Comparison of ENCODE assay signal across 1 cellular context in the genomic region with DNA sequence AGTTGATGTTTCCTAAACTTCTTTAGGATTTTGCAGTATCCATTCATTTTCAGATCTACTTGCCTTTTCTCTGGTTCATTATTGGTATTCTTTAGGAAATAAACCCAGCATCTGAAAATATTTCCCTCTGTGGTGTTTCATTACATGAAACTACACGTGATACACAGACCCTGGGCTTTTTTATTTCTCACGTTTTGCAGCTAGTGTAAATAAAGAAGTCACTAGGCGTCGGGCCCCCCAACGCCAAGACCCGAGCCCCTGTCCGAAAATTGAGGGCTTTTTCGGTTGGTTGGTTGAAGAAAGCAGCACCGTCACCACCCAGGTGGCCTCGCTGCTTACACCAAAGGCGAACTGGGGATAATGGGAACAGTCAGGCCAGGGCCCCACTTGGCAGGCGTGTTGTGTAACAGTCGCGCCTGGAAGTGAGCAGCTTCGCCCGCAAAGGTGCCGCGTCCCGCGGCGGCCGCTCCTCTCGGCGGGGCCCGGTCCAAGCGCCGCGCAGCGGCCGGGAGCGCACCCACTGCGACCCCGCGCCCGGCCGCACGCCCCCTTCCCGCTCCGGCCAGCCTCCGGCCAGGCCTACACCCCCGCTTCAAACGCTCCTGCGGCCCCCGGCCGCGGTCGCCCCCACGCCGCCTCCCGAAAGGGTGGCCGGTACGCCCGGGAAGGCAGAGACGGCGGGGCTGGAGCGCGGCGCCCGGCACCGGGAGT.
TF ChIP-seq lines count a peak whose summit lies in the region.

No MANE protein-coding gene starts in this region.

TF ChIP-seq in HCT116, 20 proteins besides CTCF, POLR2A, EP300 and RAD21 (continued from another document):
- TF ChIP-seq REST (IDR thresholded peaks at IDR 0.05; ENCODE audit: low read depth): no peak
- no peak for TF ChIP-seq YY1 (IDR thresholded peaks at IDR 0.05; ENCODE audit: extremely low read depth, insufficient replicate concordance, low read depth, low read length)
- TF ChIP-seq TCF7L2 (IDR thresholded peaks at IDR 0.05; ENCODE audit: borderline replicate concordance, extremely low read depth, insufficient read depth, insufficient read length): peak; percentile 45
- TF ChIP-seq EZH2phosphoT487 (IDR thresholded peaks at IDR 0.05; ENCODE audit: borderline replicate concordance): no peak
